Comparison of ENCODE assay signal across 26 cellular contexts in genomic region chr13:99395436-99395835, GRCh38.
"Had no signal": no experiment of that assay in that cellular context is flagged by ENCODE, and none has a peak within 500 bp of the region (broad histone marks: within the 10 kb centered on the region; RNA-seq: fewer than 3 reads in every experiment).

No MANE protein-coding gene starts in this region.

- H3K9me3 Mint-ChIP-seq: activated CD4-positive, alpha-beta T cell treated with anti-CD3 and anti-CD28 coated beads, Interleukin-2, amount 10 ng/mL, durations not matched to agents 7 days and 5 days; activated CD8-positive, alpha-beta T cell treated with anti-CD3 and anti-CD28 coated beads for 36 hours; activated T-helper 17 cell treated with anti-CD3 and anti-CD28 coated beads, Interleukin-2, amount 50 U/mL, for 72 hours; central memory CD8-positive, alpha-beta T cell; nephron had no signal

- H3K4me3 Mint-ChIP-seq: activated CD4-positive, alpha-beta T cell treated with anti-CD3 and anti-CD28 coated beads, Interleukin-2, amount 10 ng/mL, durations not matched to agents 7 days and 5 days; activated CD8-positive, alpha-beta memory T cell treated with anti-CD3 and anti-CD28 coated beads, Interleukin-2, amount 10 ng/mL, durations not matched to agents 7 days and 5 days; activated CD8-positive, alpha-beta T cell treated with anti-CD3 and anti-CD28 coated beads for 36 hours; activated T-helper 17 cell treated with anti-CD3 and anti-CD28 coated beads, Interleukin-2, amount 50 U/mL, for 72 hours; central memory CD8-positive, alpha-beta T cell; nephron; stimulated activated naive B cell treated with anti-CD40 and anti-IgM and Interleukin-4, amounts not matched to agents 10 μg/mL and 1 μg/mL and 100 μg/mL, for 72 hours had no signal

- H3K4me1 Mint-ChIP-seq: activated CD8-positive, alpha-beta memory T cell treated with anti-CD3 and anti-CD28 coated beads, Interleukin-2, amount 10 ng/mL, durations not matched to agents 7 days and 5 days; nephron had no signal

- DNase-seq: activated CD4-positive, alpha-beta T cell treated with anti-CD3 and anti-CD28 coated beads, Interleukin-2, amount 10 ng/mL, durations not matched to agents 7 days and 5 days; activated CD4-positive, CD25-positive, alpha-beta regulatory T cell treated with anti-CD3 and anti-CD28 coated beads, Interleukin-2, amount 50 U/mL, for 72 hours; activated CD8-positive, alpha-beta memory T cell treated with anti-CD3 and anti-CD28 coated beads, Interleukin-2, amount 10 ng/mL, durations not matched to agents 7 days and 5 days; activated CD8-positive, alpha-beta T cell treated with anti-CD3 and anti-CD28 coated beads for 36 hours; activated naive CD4-positive, alpha-beta T cell; dermis blood vessel endothelial cell; effector CD4-positive, alpha-beta T cell; foreskin keratinocyte; heart right ventricle; kidney glomerular epithelial cell; lower lobe of right lung; mesenchymal stem cell; retina; SJCRH30; stimulated activated CD4-positive, alpha-beta T cell treated with anti-CD3 and anti-CD28 coated beads, Interleukin-12 subunit alpha, Interleukin-12 subunit beta, amount 100 ng/mL, for 4 hours; stimulated activated CD4-positive, alpha-beta T cell treated with anti-CD3 and anti-CD28 coated beads, Interleukin-4, amount 100 ng/mL, for 24 hours; stimulated activated naive B cell treated with anti-CD40 and anti-IgM and Interleukin-4, amounts not matched to agents 10 μg/mL and 1 μg/mL and 100 μg/mL, for 72 hours; T-helper 2 cell; testis; transverse colon had no signal

- ATAC-seq: activated CD8-positive, alpha-beta memory T cell treated with anti-CD3 and anti-CD28 coated beads, Interleukin-2, amount 10 ng/mL, durations not matched to agents 7 days and 5 days; activated CD8-positive, alpha-beta T cell treated with anti-CD3 and anti-CD28 coated beads for 36 hours; activated T-helper 17 cell treated with anti-CD3 and anti-CD28 coated beads, Interleukin-2, amount 50 U/mL, for 72 hours; foreskin keratinocyte; heart right ventricle; left lobe of liver; lower lobe of right lung; sciatic nerve; SK-N-SH treated with all-trans-retinoic acid at 6 μM for 48 hours; stimulated activated naive B cell treated with anti-CD40 and anti-IgM and Interleukin-4, amounts not matched to agents 10 μg/mL and 1 μg/mL and 100 μg/mL, for 72 hours had no signal

- H3K27me3 Mint-ChIP-seq: activated CD4-positive, alpha-beta T cell treated with anti-CD3 and anti-CD28 coated beads, Interleukin-2, amount 10 ng/mL, durations not matched to agents 7 days and 5 days; activated CD8-positive, alpha-beta T cell treated with anti-CD3 and anti-CD28 coated beads for 36 hours; activated T-helper 17 cell treated with anti-CD3 and anti-CD28 coated beads, Interleukin-2, amount 50 U/mL, for 72 hours; central memory CD8-positive, alpha-beta T cell; stimulated activated naive B cell treated with anti-CD40 and anti-IgM and Interleukin-4, amounts not matched to agents 10 μg/mL and 1 μg/mL and 100 μg/mL, for 72 hours had no signal

- H3K27ac Mint-ChIP-seq: activated CD8-positive, alpha-beta memory T cell treated with anti-CD3 and anti-CD28 coated beads, Interleukin-2, amount 10 ng/mL, durations not matched to agents 7 days and 5 days; nephron; stimulated activated naive B cell treated with anti-CD40 and anti-IgM and Interleukin-4, amounts not matched to agents 10 μg/mL and 1 μg/mL and 100 μg/mL, for 72 hours had no signal

- H3K36me3 Mint-ChIP-seq: activated CD8-positive, alpha-beta memory T cell treated with anti-CD3 and anti-CD28 coated beads, Interleukin-2, amount 10 ng/mL, durations not matched to agents 7 days and 5 days had no signal
